In genomic region chr12:104219908-104220404, GRCh38 we compare ENCODE assay signal across 9 cellular contexts. TPM values are rescaled to one million over a fixed set of nuclear protein-coding genes. Genes with fewer than 3 reads are reported as not detected.
DNase-seq lines count a peak whose midpoint lies in the region; ATAC-seq and TF ChIP-seq lines count a peak whose summit lies in the region.
"Had no signal": no experiment of that assay in that cellular context is flagged by ENCODE, and none has a peak within 500 bp of the region (broad histone marks: within the 10 kb centered on the region; RNA-seq: fewer than 3 reads in every experiment).

No MANE protein-coding gene starts in this region.

- intact Hi-C loops in left lung (cut with DNase I), result no loop called here

- H3K4me3 ChIP-seq in AG09309 (ENCODE audit: control insufficient read depth, low read depth, low read length) (no peak overlapping the region), left lung (no peak overlapping the region)

- no peaks in the 10 kb centered on the region for H3K9me3 ChIP-seq in left lung

- peak; percentile 65 for DNase-seq in AG09309 (ENCODE audit: low read depth)
- DNase-seq in Kasumi-1 (lab: John Stamatoyannopoulos, UW), result peak; percentile 39 to 52
- DNase-seq in T-helper 2 cell, result peak in 4 of 5 experiments; percentile 6 to 94 (median 32)
- DNase-seq in left lung, result peak in 1 of 2 donors; percentile 35
- peak; percentile 22 for DNase-seq in stimulated activated CD8-positive, alpha-beta memory T cell treated with anti-CD3 and anti-CD28 coated beads, Interleukin-4, amount 100 ng/mL, for 24 hours (ENCODE audit: low read depth)
- DNase-seq in caudate nucleus (lab: John Stamatoyannopoulos, UW), result no peak
- DNase-seq: naive B cell had no signal

- H3K27me3 ChIP-seq in left lung, result peaks cover 0 to 10% of the 10 kb centered on the region in 2 donors

- peaks cover 10 to 36% of the 10 kb centered on the region in 2 donors for H3K4me1 ChIP-seq in left lung

- ATAC-seq in left lung, result peak; percentile 42
- ATAC-seq in HG03280 (IDR thresholded peaks at IDR 0.05; ENCODE audit: unreplicated experiment), result no peak

- H3K27ac ChIP-seq in angular gyrus (ENCODE audit: low read depth, low read length) (peak overlapping the region; percentile 49), left lung (peak overlapping the region; percentile 79), caudate nucleus (ENCODE audit: low read depth, low read length) (no peak overlapping the region)

- H3K36me3 ChIP-seq in left lung, result no peaks in the 10 kb centered on the region

- TF ChIP-seq CTCF in AG09309 (IDR thresholded peaks at IDR 0.05; ENCODE audit: control insufficient read depth, insufficient read depth, low read depth, low read length, missing control alignments), result no peak
- TF ChIP-seq CTCF in left lung (IDR thresholded peaks at IDR 0.05), result no peak

RNA-seq across cellular contexts. Expression of gene TXNRD1, which starts 4.4 kb away (rescaled TPM):
- 100 to 1,000 TPM; 111 to 174 TPM for total RNA-seq in left lung

Comparison
In these comparisons a context has a peak if more than half of its experiments do, and no peak if none do; other contexts are left out.
1. DNase-seq: peak in AG09309 (single experiment), Kasumi-1 (2 of 2), T-helper 2 cell (4 of 5) and stimulated activated CD8-positive, alpha-beta memory T cell treated with anti-CD3 and anti-CD28 coated beads, Interleukin-4, amount 100 ng/mL, for 24 hours (single experiment); none in caudate nucleus (0 of 61).